34 cellular contexts compared by ENCODE assay signal in the genomic region with DNA sequence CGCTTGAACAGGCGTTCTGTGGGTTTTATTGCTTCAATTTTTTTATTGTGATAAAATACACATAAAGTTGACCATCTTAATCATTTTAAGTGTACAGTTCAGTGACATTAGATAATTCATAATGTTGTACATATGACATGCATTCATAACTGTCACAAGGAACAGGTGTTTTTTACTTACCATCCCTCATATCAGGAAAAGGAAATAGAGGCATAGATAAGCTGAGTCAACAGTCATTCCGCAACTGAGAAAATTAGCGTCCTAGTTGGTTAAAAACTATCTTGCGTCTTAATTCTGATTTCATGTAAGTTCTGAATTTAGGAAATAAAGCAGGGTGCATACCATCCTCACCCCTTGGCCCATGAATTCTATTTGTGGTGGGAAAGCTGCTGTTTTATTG.
"Had no signal": no experiment of that assay in that cellular context is flagged by ENCODE, and none has a peak within 500 bp of the region (broad histone marks: within the 10 kb centered on the region; RNA-seq: fewer than 3 reads in every experiment).

No MANE protein-coding gene starts in this region.

- H3K4me1 Mint-ChIP-seq: activated B cell treated with CpG ODN at 0.5 μM for 24 hours; activated naive CD4-positive, alpha-beta T cell treated with anti-CD3 and anti-CD28 coated beads, Interleukin-2, amount 50 U/mL, for 24 hours; activated naive CD8-positive, alpha-beta T cell treated with anti-CD3 and anti-CD28 coated beads for 36 hours; activated naive CD8-positive, alpha-beta T cell treated with anti-CD3 and anti-CD28 coated beads, Interleukin-2, amount 50 U/mL, for 24 hours; T-helper 17 cell had no signal

- H3K9me3 ChIP-seq: adrenal gland, body of pancreas, esophagus muscularis mucosa, gastrocnemius medialis, heart left ventricle had no signal

- H3K4me3 Mint-ChIP-seq: activated B cell treated with CpG ODN at 0.5 μM for 24 hours; activated naive CD4-positive, alpha-beta T cell treated with anti-CD3 and anti-CD28 coated beads for 36 hours; activated naive CD4-positive, alpha-beta T cell treated with anti-CD3 and anti-CD28 coated beads, Interleukin-2, amount 50 U/mL, for 24 hours; activated naive CD8-positive, alpha-beta T cell treated with anti-CD3 and anti-CD28 coated beads for 36 hours; activated naive CD8-positive, alpha-beta T cell treated with anti-CD3 and anti-CD28 coated beads, Interleukin-2, amount 50 U/mL, for 24 hours; activated T-helper 1 cell treated with anti-CD3 and anti-CD28 coated beads, Interleukin-12 subunit alpha, Interleukin-12 subunit beta, Interleukin-2, Interleukin-4 antibody, amounts not matched to agents 30 ng/mL and 10 ng/mL and 1 ng/mL, durations not matched to agents 14 hours and 24 hours and 36 hours; effector memory CD8-positive, alpha-beta T cell; T-helper 17 cell; T-helper 2 cell treated with Interferon-gamma antibody and Interleukin-4, amounts not matched to agents 5 μg/mL and 100 μg/mL, for 36 hours had no signal

- H3K4me1 ChIP-seq: adrenal gland, body of pancreas, foreskin keratinocyte had no signal

- DNase-seq: activated B cell treated with CpG ODN at 0.5 μM for 24 hours; activated CD4-positive, alpha-beta T cell treated with anti-CD3 and anti-CD28 coated beads for 48 hours; activated CD4-positive, alpha-beta T cell treated with anti-CD3 and anti-CD28 coated beads, Interleukin-2, amount 50 U/mL, for 1 hour; activated CD4-positive, alpha-beta T cell treated with anti-CD3 and anti-CD28 coated beads, Interleukin-2, amount 50 U/mL, for 48 hours; activated CD8-positive, alpha-beta memory T cell treated with anti-CD3 and anti-CD28 coated beads, Interleukin-2, amount 50 U/mL, for 4 hours; activated effector memory CD4-positive, alpha-beta T cell treated with anti-CD3 and anti-CD28 coated beads, Interleukin-2, amount 50 U/mL, for 16 hours; activated naive CD4-positive, alpha-beta T cell treated with anti-CD3 and anti-CD28 coated beads for 36 hours; activated naive CD8-positive, alpha-beta T cell treated with anti-CD3 and anti-CD28 coated beads for 36 hours; activated naive CD8-positive, alpha-beta T cell treated with anti-CD3 and anti-CD28 coated beads, Interleukin-2, amount 50 U/mL, for 24 hours; activated T-cell treated with anti-CD3 and anti-CD28 coated beads, Interleukin-2, amount 50 U/mL, for 1 hour; activated T-cell treated with anti-CD3 and anti-CD28 coated beads, Interleukin-2, amount 50 U/mL, for 48 hours; adrenal gland; amygdala; aorta; body of pancreas; caudate nucleus; cortex of kidney; dermis blood vessel endothelial cell; effector CD4-positive, alpha-beta T cell; effector memory CD8-positive, alpha-beta T cell; erythroblast; foreskin keratinocyte; gastrocnemius medialis; glutamatergic neuron; heart left ventricle; T-helper 1 cell; T-helper 17 cell; T1000; WERI-Rb-1 had no signal

- H3K36me3 Mint-ChIP-seq: activated naive CD4-positive, alpha-beta T cell treated with anti-CD3 and anti-CD28 coated beads, Interleukin-2, amount 50 U/mL, for 24 hours; activated naive CD8-positive, alpha-beta T cell treated with anti-CD3 and anti-CD28 coated beads for 36 hours had no signal

- H3K27ac ChIP-seq: adrenal gland, body of pancreas, esophagus muscularis mucosa, foreskin keratinocyte, gastrocnemius medialis, heart left ventricle, WERI-Rb-1 had no signal

- ATAC-seq: activated naive CD8-positive, alpha-beta T cell treated with anti-CD3 and anti-CD28 coated beads, Interleukin-2, amount 50 U/mL, for 24 hours; body of pancreas; effector memory CD8-positive, alpha-beta T cell; foreskin keratinocyte; gastrocnemius medialis; heart left ventricle; T-helper 17 cell had no signal

- H3K27me3 ChIP-seq: adrenal gland, body of pancreas, esophagus muscularis mucosa, gastrocnemius medialis, heart left ventricle had no signal

- H3K4me3 ChIP-seq: adrenal gland, body of pancreas, esophagus muscularis mucosa, gastrocnemius medialis, heart left ventricle had no signal

- H3K27ac Mint-ChIP-seq: activated B cell treated with CpG ODN at 0.5 μM for 24 hours; activated naive CD4-positive, alpha-beta T cell treated with anti-CD3 and anti-CD28 coated beads for 36 hours; activated naive CD4-positive, alpha-beta T cell treated with anti-CD3 and anti-CD28 coated beads, Interleukin-2, amount 50 U/mL, for 24 hours; activated naive CD8-positive, alpha-beta T cell treated with anti-CD3 and anti-CD28 coated beads for 36 hours; activated naive CD8-positive, alpha-beta T cell treated with anti-CD3 and anti-CD28 coated beads, Interleukin-2, amount 50 U/mL, for 24 hours; activated T-helper 1 cell treated with anti-CD3 and anti-CD28 coated beads, Interleukin-12 subunit alpha, Interleukin-12 subunit beta, Interleukin-2, Interleukin-4 antibody, amounts not matched to agents 30 ng/mL and 10 ng/mL and 1 ng/mL, durations not matched to agents 14 hours and 24 hours and 36 hours; activated T-helper 2 cell treated with anti-CD3 and anti-CD28 coated beads, Interferon-gamma antibody, Interleukin-2, Interleukin-4, amounts not matched to agents 10 μg/mL and 5 μg/mL and 100 μg/mL, durations not matched to agents 14 hours and 24 hours and 36 hours; effector memory CD8-positive, alpha-beta T cell; T-helper 17 cell; T-helper 2 cell treated with Interferon-gamma antibody and Interleukin-4, amounts not matched to agents 5 μg/mL and 100 μg/mL, for 36 hours had no signal

- H3K9me3 Mint-ChIP-seq: activated B cell treated with CpG ODN at 0.5 μM for 24 hours; activated naive CD4-positive, alpha-beta T cell treated with anti-CD3 and anti-CD28 coated beads for 36 hours; activated naive CD4-positive, alpha-beta T cell treated with anti-CD3 and anti-CD28 coated beads, Interleukin-2, amount 50 U/mL, for 24 hours; activated naive CD8-positive, alpha-beta T cell treated with anti-CD3 and anti-CD28 coated beads for 36 hours; activated naive CD8-positive, alpha-beta T cell treated with anti-CD3 and anti-CD28 coated beads, Interleukin-2, amount 50 U/mL, for 24 hours; activated T-helper 1 cell treated with anti-CD3 and anti-CD28 coated beads, Interleukin-12 subunit alpha, Interleukin-12 subunit beta, Interleukin-2, Interleukin-4 antibody, amounts not matched to agents 30 ng/mL and 10 ng/mL and 1 ng/mL, durations not matched to agents 14 hours and 24 hours and 36 hours; activated T-helper 2 cell treated with anti-CD3 and anti-CD28 coated beads, Interferon-gamma antibody, Interleukin-2, Interleukin-4, amounts not matched to agents 10 μg/mL and 5 μg/mL and 100 μg/mL, durations not matched to agents 14 hours and 24 hours and 36 hours; effector memory CD8-positive, alpha-beta T cell; T-helper 2 cell treated with Interferon-gamma antibody and Interleukin-4, amounts not matched to agents 5 μg/mL and 100 μg/mL, for 36 hours had no signal

- H3K27me3 Mint-ChIP-seq: activated naive CD8-positive, alpha-beta T cell treated with anti-CD3 and anti-CD28 coated beads for 36 hours had no signal

- H3K36me3 ChIP-seq: adrenal gland, esophagus muscularis mucosa, gastrocnemius medialis, heart left ventricle, WERI-Rb-1 had no signal
